In genomic region chr4:76758290-76758882, GRCh38 we compare ENCODE assay signal across 8 cellular contexts.
DNase-seq lines count a peak whose midpoint lies in the region; ATAC-seq and TF ChIP-seq lines count a peak whose summit lies in the region.

No MANE protein-coding gene starts in this region.

- no peaks in the 10 kb centered on the region for H3K4me1 Mint-ChIP-seq in natural killer cell
- H3K4me1 Mint-ChIP-seq in natural killer cell treated with Interleukin-12 subunit alpha and Interleukin-12 subunit beta and Interleukin-15 and Interleukin-18, amount 100 ng/mL, for 72 hours (ENCODE audit: low read depth in 2 of 2) = no peaks in the 10 kb centered on the region

- H3K36me3 ChIP-seq in transverse colon = peaks cover 0 to 21% (median 10%) of the 10 kb centered on the region in 4 donors

- H3K27me3 Mint-ChIP-seq in natural killer cell (ENCODE audit: low read depth in 2 of 2) = peaks cover 6 to 7% of the 10 kb centered on the region in 2 donors
- H3K27me3 Mint-ChIP-seq in natural killer cell treated with Interleukin-12 subunit alpha and Interleukin-12 subunit beta and Interleukin-15 and Interleukin-18, amount 100 ng/mL, for 72 hours = peaks cover 9 to 10% of the 10 kb centered on the region in 2 donors

- no peaks in the 10 kb centered on the region for H3K27me3 ChIP-seq in transverse colon

- H3K4me3 ChIP-seq in NB4 (ENCODE audit: low read depth, low read length) (no peak overlapping the region), astrocyte of the spinal cord (ENCODE audit: low read depth, low read length) (no peak overlapping the region), transverse colon (no peak overlapping the region)

- H3K9me3 Mint-ChIP-seq in natural killer cell = no peaks in the 10 kb centered on the region
- no peaks in the 10 kb centered on the region for H3K9me3 Mint-ChIP-seq in natural killer cell treated with Interleukin-12 subunit alpha and Interleukin-12 subunit beta and Interleukin-15 and Interleukin-18, amount 100 ng/mL, for 72 hours

- no peak overlapping the region for H3K4me3 Mint-ChIP-seq in natural killer cell
- H3K4me3 Mint-ChIP-seq in natural killer cell treated with Interleukin-12 subunit alpha and Interleukin-12 subunit beta and Interleukin-15 and Interleukin-18, amount 100 ng/mL, for 72 hours = no peak overlapping the region

- DNase-seq in natural killer cell (no peak), NB4 (ENCODE audit: low read depth) (peak; percentile 25), astrocyte of the spinal cord (ENCODE audit: low read depth, low spot score) (peak; percentile 81), iris pigment epithelial cell (ENCODE audit: low read depth) (peak; percentile 80), transverse colon (no peak), occipital lobe (lab: John Stamatoyannopoulos, UW) (no peak)
- no peak for DNase-seq in natural killer cell treated with Interleukin-12 subunit alpha and Interleukin-12 subunit beta and Interleukin-15 and Interleukin-18, amount 100 ng/mL, for 72 hours (ENCODE audit: low spot score)
- no peak for DNase-seq in stimulated activated naive CD4-positive, alpha-beta T cell (lab: John Stamatoyannopoulos, UW)

- TF ChIP-seq EP300 in transverse colon (IDR thresholded peaks at IDR 0.05; ENCODE audit: low read depth) = no peak

- H3K27ac ChIP-seq in transverse colon = no peak overlapping the region

- H3K9me3 ChIP-seq in transverse colon = no peaks in the 10 kb centered on the region

- intact Hi-C loops in natural killer cell (cut with micrococcal nuclease) (loop anchor here (5.0 kb wide), 1 partner anchor 326 kb away; no protein-coding TSS in a partner anchor), transverse colon (cut with DNase I; ENCODE audit: low total_unique reads) (no loop called here)

- TF ChIP-seq CTCF in natural killer cell (IDR thresholded peaks at IDR 0.05) = peak; percentile 67
- peak; percentile 46 for TF ChIP-seq CTCF in NB4 (IDR thresholded peaks at IDR 0.05; ENCODE audit: low read depth, low read length)
- TF ChIP-seq CTCF in astrocyte of the spinal cord (IDR thresholded peaks at IDR 0.05; ENCODE audit: low read depth, low read length) = peak; percentile 78
- peak; percentile 69 to 84 (median 71) for TF ChIP-seq CTCF in transverse colon (IDR thresholded peaks at IDR 0.05)

- H3K27ac Mint-ChIP-seq in natural killer cell = no peak overlapping the region
- H3K27ac Mint-ChIP-seq in natural killer cell treated with Interleukin-12 subunit alpha and Interleukin-12 subunit beta and Interleukin-15 and Interleukin-18, amount 100 ng/mL, for 72 hours = no peak overlapping the region

- TF ChIP-seq POLR2A in NB4 (IDR thresholded peaks at IDR 0.05; ENCODE audit: extremely low read depth, insufficient read length) (no peak), transverse colon (IDR thresholded peaks at IDR 0.05) (no peak)

- 21 to 32% methylated on average over 4 of the region's 4 CpGs for WGBS in transverse colon (ENCODE audit: low coverage in 1 of 2), 2 donors

- in situ Hi-C loops in astrocyte of the spinal cord (cut with HindIII; ENCODE audit: low sequenced_read_pairs) = no loop called here
- in situ Hi-C loops in transverse colon (cut with MboI; ENCODE audit: low pct_ligation_motif_present in 1 of 4, low pct_unique_long_range_greater_than_20kb in 1 of 4, low sequenced_read_pairs in 3 of 4) = loop anchor here in 2 of 4 donors (10.0 to 25.0 kb wide), 2 partner anchors 246 to 324 kb away; partner anchors contain the start of gene SHROOM3 (in 1 of the 2)

- no peaks in the 10 kb centered on the region for H3K36me3 Mint-ChIP-seq in natural killer cell
- no peaks in the 10 kb centered on the region for H3K36me3 Mint-ChIP-seq in natural killer cell treated with Interleukin-12 subunit alpha and Interleukin-12 subunit beta and Interleukin-15 and Interleukin-18, amount 100 ng/mL, for 72 hours

- peaks cover 0 to 16% (median 0%) of the 10 kb centered on the region in 4 donors for H3K4me1 ChIP-seq in transverse colon

- peak in 1 of 3 donors; percentile 44 for ATAC-seq in natural killer cell
- no peak for ATAC-seq in natural killer cell treated with Interleukin-12 subunit alpha and Interleukin-12 subunit beta and Interleukin-15 and Interleukin-18, amount 100 ng/mL, for 72 hours

Comparison
In these comparisons a context has a peak if more than half of its experiments do, and no peak if none do; other contexts are left out.
1. DNase-seq: peak in NB4 (single experiment), astrocyte of the spinal cord (single experiment) and iris pigment epithelial cell (single experiment); none in natural killer cell (single experiment), natural killer cell treated with Interleukin-12 subunit alpha and Interleukin-12 subunit beta and Interleukin-15 and Interleukin-18, amount 100 ng/mL, for 72 hours (single experiment), transverse colon (single experiment), occipital lobe (single experiment) and stimulated activated naive CD4-positive, alpha-beta T cell (0 of 6).
2. Peak in every context shown above with its lines, with median percentiles within 50 percentile points of each other: CTCF ChIP-seq.